ENCODE assay signal across 2 cellular contexts in the genomic region with DNA sequence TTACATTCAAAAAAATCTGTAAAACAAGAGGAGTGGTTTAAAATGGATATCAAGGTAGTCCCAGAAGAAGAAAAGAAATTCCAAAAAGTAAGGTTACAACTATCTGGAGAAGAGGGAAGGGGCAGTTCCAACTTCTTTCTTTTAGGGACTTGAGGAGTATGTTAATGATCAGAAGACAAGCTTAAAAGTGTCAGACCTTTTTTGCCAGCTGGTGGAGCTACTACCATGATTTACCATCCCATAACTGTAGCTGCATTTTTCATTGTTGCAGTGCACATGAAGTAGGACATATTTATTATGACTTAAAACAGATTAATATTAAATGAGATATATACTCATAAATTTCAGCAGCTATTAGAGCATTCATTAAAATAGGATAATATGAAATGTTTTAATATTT.
TF ChIP-seq lines count a peak whose summit lies in the region.

No MANE protein-coding gene starts in this region.

TF ChIP-seq in SK-N-SH, 30 proteins besides CTCF, POLR2A, EP300 and RAD21 (continued from another document):
- TF ChIP-seq, protein P1, sequence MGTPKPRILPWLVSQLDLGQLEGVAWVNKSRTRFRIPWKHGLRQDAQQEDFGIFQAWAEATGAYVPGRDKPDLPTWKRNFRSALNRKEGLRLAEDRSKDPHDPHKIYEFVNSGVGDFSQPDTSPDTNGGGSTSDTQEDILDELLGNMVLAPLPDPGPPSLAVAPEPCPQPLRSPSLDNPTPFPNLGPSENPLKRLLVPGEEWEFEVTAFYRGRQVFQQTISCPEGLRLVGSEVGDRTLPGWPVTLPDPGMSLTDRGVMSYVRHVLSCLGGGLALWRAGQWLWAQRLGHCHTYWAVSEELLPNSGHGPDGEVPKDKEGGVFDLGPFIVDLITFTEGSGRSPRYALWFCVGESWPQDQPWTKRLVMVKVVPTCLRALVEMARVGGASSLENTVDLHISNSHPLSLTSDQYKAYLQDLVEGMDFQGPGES (IDR thresholded peaks at IDR 0.05; ENCODE audit: low read depth, low read length), result no peak
- TF ChIP-seq SMC3 (IDR thresholded peaks at IDR 0.05; ENCODE audit: low read depth, low read length) (no peak), GATA2 (CRISPR knock-in tag; IDR thresholded peaks at IDR 0.05) (no peak), POLR2AphosphoS5 (IDR thresholded peaks at IDR 0.05; ENCODE audit: low read depth, low read length) (no peak), JUND (IDR thresholded peaks at IDR 0.05) (no peak), CHD2 (IDR thresholded peaks at IDR 0.05; ENCODE audit: low read length, partially characterized antibody) (no peak)

TF ChIP-seq in SK-N-SH treated with all-trans-retinoic acid at 6 μM for 48 hours, 23 proteins besides CTCF, POLR2A, EP300 and RAD21 (continued from another document):
- TF ChIP-seq, protein P2, sequence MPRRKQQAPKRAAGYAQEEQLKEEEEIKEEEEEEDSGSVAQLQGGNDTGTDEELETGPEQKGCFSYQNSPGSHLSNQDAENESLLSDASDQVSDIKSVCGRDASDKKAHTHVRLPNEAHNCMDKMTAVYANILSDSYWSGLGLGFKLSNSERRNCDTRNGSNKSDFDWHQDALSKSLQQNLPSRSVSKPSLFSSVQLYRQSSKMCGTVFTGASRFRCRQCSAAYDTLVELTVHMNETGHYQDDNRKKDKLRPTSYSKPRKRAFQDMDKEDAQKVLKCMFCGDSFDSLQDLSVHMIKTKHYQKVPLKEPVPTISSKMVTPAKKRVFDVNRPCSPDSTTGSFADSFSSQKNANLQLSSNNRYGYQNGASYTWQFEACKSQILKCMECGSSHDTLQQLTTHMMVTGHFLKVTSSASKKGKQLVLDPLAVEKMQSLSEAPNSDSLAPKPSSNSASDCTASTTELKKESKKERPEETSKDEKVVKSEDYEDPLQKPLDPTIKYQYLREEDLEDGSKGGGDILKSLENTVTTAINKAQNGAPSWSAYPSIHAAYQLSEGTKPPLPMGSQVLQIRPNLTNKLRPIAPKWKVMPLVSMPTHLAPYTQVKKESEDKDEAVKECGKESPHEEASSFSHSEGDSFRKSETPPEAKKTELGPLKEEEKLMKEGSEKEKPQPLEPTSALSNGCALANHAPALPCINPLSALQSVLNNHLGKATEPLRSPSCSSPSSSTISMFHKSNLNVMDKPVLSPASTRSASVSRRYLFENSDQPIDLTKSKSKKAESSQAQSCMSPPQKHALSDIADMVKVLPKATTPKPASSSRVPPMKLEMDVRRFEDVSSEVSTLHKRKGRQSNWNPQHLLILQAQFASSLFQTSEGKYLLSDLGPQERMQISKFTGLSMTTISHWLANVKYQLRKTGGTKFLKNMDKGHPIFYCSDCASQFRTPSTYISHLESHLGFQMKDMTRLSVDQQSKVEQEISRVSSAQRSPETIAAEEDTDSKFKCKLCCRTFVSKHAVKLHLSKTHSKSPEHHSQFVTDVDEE (CRISPR knock-in tag; IDR thresholded peaks at IDR 0.05), result no peak
- TF ChIP-seq GLIS3 (CRISPR knock-in tag; IDR thresholded peaks at IDR 0.05), result no peak
- TF ChIP-seq ISL1 (CRISPR knock-in tag; IDR thresholded peaks at IDR 0.05), result no peak
- TF ChIP-seq ZC3H10 (CRISPR knock-in tag; IDR thresholded peaks at IDR 0.05), result no peak
- TF ChIP-seq ZFP30 (CRISPR knock-in tag; IDR thresholded peaks at IDR 0.05), result no peak
- TF ChIP-seq RARB (CRISPR knock-in tag; IDR thresholded peaks at IDR 0.05), result no peak
- TF ChIP-seq, protein P3, sequence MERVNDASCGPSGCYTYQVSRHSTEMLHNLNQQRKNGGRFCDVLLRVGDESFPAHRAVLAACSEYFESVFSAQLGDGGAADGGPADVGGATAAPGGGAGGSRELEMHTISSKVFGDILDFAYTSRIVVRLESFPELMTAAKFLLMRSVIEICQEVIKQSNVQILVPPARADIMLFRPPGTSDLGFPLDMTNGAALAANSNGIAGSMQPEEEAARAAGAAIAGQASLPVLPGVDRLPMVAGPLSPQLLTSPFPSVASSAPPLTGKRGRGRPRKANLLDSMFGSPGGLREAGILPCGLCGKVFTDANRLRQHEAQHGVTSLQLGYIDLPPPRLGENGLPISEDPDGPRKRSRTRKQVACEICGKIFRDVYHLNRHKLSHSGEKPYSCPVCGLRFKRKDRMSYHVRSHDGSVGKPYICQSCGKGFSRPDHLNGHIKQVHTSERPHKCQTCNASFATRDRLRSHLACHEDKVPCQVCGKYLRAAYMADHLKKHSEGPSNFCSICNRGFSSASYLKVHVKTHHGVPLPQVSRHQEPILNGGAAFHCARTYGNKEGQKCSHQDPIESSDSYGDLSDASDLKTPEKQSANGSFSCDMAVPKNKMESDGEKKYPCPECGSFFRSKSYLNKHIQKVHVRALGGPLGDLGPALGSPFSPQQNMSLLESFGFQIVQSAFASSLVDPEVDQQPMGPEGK (CRISPR knock-in tag; IDR thresholded peaks at IDR 0.05; ENCODE audit: borderline replicate concordance), result no peak
- no peak for TF ChIP-seq ZFP3 (CRISPR knock-in tag; IDR thresholded peaks at IDR 0.05)
- no peak for TF ChIP-seq CSDC2 (CRISPR knock-in tag; IDR thresholded peaks at IDR 0.05)
- TF ChIP-seq ZNF8 (CRISPR knock-in tag; IDR thresholded peaks at IDR 0.05), result no peak
- no peak for TF ChIP-seq ZNF70 (CRISPR knock-in tag; IDR thresholded peaks at IDR 0.05)
